In genomic region chr6:126419901-126420300, GRCh38 we compare ENCODE assay signal across 8 cellular contexts.
"Had no signal": no experiment of that assay in that cellular context is flagged by ENCODE, and none has a peak within 500 bp of the region (broad histone marks: within the 10 kb centered on the region; RNA-seq: fewer than 3 reads in every experiment).

No MANE protein-coding gene starts in this region.

- DNase-seq: GDM1, GF-D8 had no signal

- ATAC-seq: GM12878 had no signal

- H3K4me3 ChIP-seq: GM12878 had no signal

- FAIRE-seq: G401.6, GM12878, GM12891, GM12892, GM18507, GM19239 had no signal
